11 cellular contexts compared by ENCODE assay signal in the genomic region with DNA sequence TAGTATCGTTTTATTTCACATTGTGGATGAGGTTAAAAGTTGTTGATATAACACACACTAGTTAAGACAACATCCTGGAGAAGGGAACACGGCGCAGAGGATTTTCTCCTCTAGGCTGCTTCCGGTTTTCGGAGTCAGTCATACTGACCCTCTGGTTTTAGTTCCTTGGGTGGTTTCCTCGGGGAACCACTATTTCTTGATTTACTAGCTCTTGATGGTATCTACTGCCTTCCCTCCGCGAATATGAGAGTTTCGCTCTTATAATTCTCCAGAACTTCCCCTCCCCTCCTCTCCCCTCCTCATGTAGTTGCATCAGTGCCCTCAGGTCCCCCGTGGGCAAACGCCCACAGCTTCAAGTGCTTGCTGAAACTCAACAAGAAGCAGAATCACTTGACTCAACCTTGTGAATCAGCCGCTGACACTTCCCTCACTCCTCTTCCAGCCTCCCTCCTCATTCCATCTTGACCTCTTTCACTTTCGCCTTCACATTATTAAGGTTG. TPM values are rescaled to one million over a fixed set of nuclear protein-coding genes. Genes with fewer than 3 reads are reported as not detected.
DNase-seq lines count a peak whose midpoint lies in the region; ATAC-seq, FAIRE-seq and TF ChIP-seq lines count a peak whose summit lies in the region.
"Had no signal": no experiment of that assay in that cellular context is flagged by ENCODE, and none has a peak within 500 bp of the region (broad histone marks: within the 10 kb centered on the region; RNA-seq: fewer than 3 reads in every experiment).

No MANE protein-coding gene starts in this region.

- CTCF ChIA-PET in T-cell (lab: Charles Lee) = no interaction called here

- POLR2A ChIA-PET in T-cell (lab: Charles Lee) = no interaction called here

- H3K36me3 ChIP-seq in kidney (ENCODE audit: control insufficient read depth in 1 of 2, insufficient read depth in 2 of 2, low read length in 2 of 2) = no peaks in the 10 kb centered on the region
- H3K36me3 ChIP-seq: ovary had no signal

- DNase-seq in GM12891 (ENCODE audit: insufficient read length, low spot score) (no peak), GOT3 (lab: John Stamatoyannopoulos, UW) (peak; percentile 19), T-cell (peak in 3 of 34 experiments; percentile 11 to 46 (median 13)), kidney (peak; percentile 48), NCI-H2227 (lab: John Stamatoyannopoulos, UW; ENCODE audit: unreplicated experiment) (no peak), COLO829 (ENCODE audit: low spot score) (no peak), omental fat pad (ENCODE audit: low spot score) (no peak), germinal center (ENCODE audit: low spot score) (no peak)

- no peak overlapping the region for H3K9ac ChIP-seq in kidney (ENCODE audit: low read length in 2 of 2)

- H3K4me3 Mint-ChIP-seq in T-cell = peak overlapping the region; percentile 72 to 79 (median 74)
- H3K4me3 Mint-ChIP-seq: brain had no signal

- no peaks in the 10 kb centered on the region for H3K9me3 ChIP-seq in kidney (ENCODE audit: control insufficient read depth in 1 of 2, low read length in 2 of 2)
- H3K9me3 ChIP-seq: ovary had no signal

- H3K4me1 ChIP-seq in kidney (ENCODE audit: control insufficient read depth in 1 of 2, insufficient read depth in 1 of 2, low read depth in 1 of 2, low read length in 2 of 2) = no peaks in the 10 kb centered on the region

- H3K27ac ChIP-seq in kidney (ENCODE audit: low read depth in 2 of 2, low read length in 2 of 2) = no peak overlapping the region
- H3K27ac ChIP-seq: ovary had no signal

- no peak for TF ChIP-seq POLR2A in GM12891 (IDR thresholded peaks at IDR 0.05; ENCODE audit: low read depth, low read length)

- peak overlapping the region; percentile 22 to 25 for H3K27ac Mint-ChIP-seq in T-cell
- H3K27ac Mint-ChIP-seq: brain had no signal

- H3K9me3 Mint-ChIP-seq in T-cell = no peaks in the 10 kb centered on the region

- peaks cover 16 to 32% (median 24%) of the 10 kb centered on the region in 3 donors for H3K4me1 Mint-ChIP-seq in T-cell

- intact Hi-C loops in kidney (cut with DNase I) = no loop called here

- H3K36me3 Mint-ChIP-seq in T-cell = no peaks in the 10 kb centered on the region
- H3K36me3 Mint-ChIP-seq: brain had no signal

- ATAC-seq in T-cell (replicated peaks in 1 of 4) (peak in 3 of 4 experiments; percentile 30 to 56 (median 44)), omental fat pad (ENCODE audit: low FRiP score) (no peak)
- ATAC-seq: HCT116 had no signal

- FAIRE-seq in GM12891 (lab: Jason Lieb, UNC) (peak; percentile 92), kidney (lab: Jason Lieb, UNC) (no peak)

- H3K27me3 Mint-ChIP-seq in T-cell = peaks cover 40 to 55% of the 10 kb centered on the region in 2 donors

- H3K4me3 ChIP-seq in kidney (ENCODE audit: low read length in 2 of 2) = no peak overlapping the region
- H3K4me3 ChIP-seq: ovary had no signal

- no peak for TF ChIP-seq CTCF in kidney (IDR thresholded peaks at IDR 0.05; ENCODE audit: borderline replicate concordance, extremely low read depth, insufficient read depth)
- no peak for TF ChIP-seq CTCF in omental fat pad (IDR thresholded peaks at IDR 0.05)

TF ChIP-seq in GM12891, 5 proteins besides CTCF, POLR2A, EP300 and RAD21:
- peak; percentile 11 for TF ChIP-seq PAX5 (IDR thresholded peaks at IDR 0.05; ENCODE audit: insufficient read depth, low read length, severe bottlenecking)
- TF ChIP-seq SPI1 (IDR thresholded peaks at IDR 0.05; ENCODE audit: low read depth, low read length) = peak; percentile 69
- TF ChIP-seq POLR2AphosphoS5 (IDR thresholded peaks at IDR 0.05; ENCODE audit: low read depth, low read length) = no peak

RNA-seq across cellular contexts. Expression of a gene that starts 15.9 kb away (rescaled TPM):
- polyA plus RNA-seq in GM12891 (2012; ENCODE audit: low read depth, missing spikeins) = 0.13 TPM
- total RNA-seq in T-cell (not detected), kidney (1.2 TPM), omental fat pad (10 to 100 TPM in 1 of 4 donors, 1 to 10 TPM in 3; 2.7 to 47.4 (median 4.9) TPM)
- not detected for polyA plus RNA-seq in kidney (ENCODE audit: insufficient read depth, low read depth, low replicate concordance)

RNA-seq across cellular contexts. Expression of a gene that starts 40.6 kb away (rescaled TPM):
- polyA plus RNA-seq in GM12891 (2012; ENCODE audit: low read depth, missing spikeins) = 23.0 TPM
- total RNA-seq in T-cell (1 to 10 TPM; 1.4 to 2.4 (median 1.9) TPM), kidney (2.7 TPM), omental fat pad (1 to 10 TPM in 2 of 4 donors, not detected in 2; 1.1 to 2.2 TPM)
- 1.0 TPM for polyA plus RNA-seq in kidney (ENCODE audit: insufficient read depth, low read depth, low replicate concordance)

Comparison
In these comparisons a context has a peak if more than half of its experiments do, and no peak if none do; other contexts are left out.
1. DNase-seq: peak in GOT3 (single experiment) and kidney (single experiment); none in GM12891 (single experiment), NCI-H2227 (single experiment), COLO829 (single experiment), omental fat pad (single experiment) and germinal center (single experiment).